In genomic region chr18:12056034-12056883, GRCh38 we compare ENCODE assay signal across 20 cellular contexts. TPM values are rescaled to one million over a fixed set of nuclear protein-coding genes. Genes with fewer than 3 reads are reported as not detected.
"Had no signal": no experiment of that assay in that cellular context is flagged by ENCODE, and none has a peak within 500 bp of the region (broad histone marks: within the 10 kb centered on the region; RNA-seq: fewer than 3 reads in every experiment).

No MANE protein-coding gene starts in this region.

- DNase-seq: activated CD4-positive, alpha-beta memory T cell treated with anti-CD3 and anti-CD28 coated beads, Interleukin-2, amount 10 ng/mL, durations not matched to agents 7 days and 5 days; activated CD4-positive, alpha-beta T cell treated with anti-CD3 and anti-CD28 coated beads for 48 hours; activated CD8-positive, alpha-beta memory T cell treated with anti-CD3 and anti-CD28 coated beads, Interleukin-2, amount 10 ng/mL, durations not matched to agents 7 days and 5 days; activated naive CD4-positive, alpha-beta T cell treated with anti-CD3 and anti-CD28 coated beads for 36 hours; anterior cingulate cortex; cortex of kidney; effector CD4-positive, alpha-beta T cell; mesenchymal stem cell; nephron progenitor cell; nucleus accumbens; retina had no signal

- H3K9me3 Mint-ChIP-seq: activated CD4-positive, alpha-beta memory T cell treated with anti-CD3 and anti-CD28 coated beads, Interleukin-2, amount 10 ng/mL, durations not matched to agents 7 days and 5 days; activated naive CD4-positive, alpha-beta T cell treated with anti-CD3 and anti-CD28 coated beads for 36 hours; activated T-helper 17 cell treated with anti-CD3 and anti-CD28 coated beads, Interleukin-2, amount 50 U/mL, for 72 hours; nephron progenitor cell; WTC11 had no signal

- H3K27ac ChIP-seq: SK-N-MC, skin epidermis, thoracic aorta had no signal

- H3K4me3 Mint-ChIP-seq: activated CD4-positive, alpha-beta memory T cell treated with anti-CD3 and anti-CD28 coated beads, Interleukin-2, amount 10 ng/mL, durations not matched to agents 7 days and 5 days; activated CD8-positive, alpha-beta memory T cell treated with anti-CD3 and anti-CD28 coated beads, Interleukin-2, amount 10 ng/mL, durations not matched to agents 7 days and 5 days; activated naive CD4-positive, alpha-beta T cell treated with anti-CD3 and anti-CD28 coated beads for 36 hours; activated T-helper 17 cell treated with anti-CD3 and anti-CD28 coated beads, Interleukin-2, amount 50 U/mL, for 72 hours; nephron progenitor cell; WTC11 had no signal

- H3K4me1 Mint-ChIP-seq: activated CD4-positive, alpha-beta memory T cell treated with anti-CD3 and anti-CD28 coated beads, Interleukin-2, amount 10 ng/mL, durations not matched to agents 7 days and 5 days; activated CD8-positive, alpha-beta memory T cell treated with anti-CD3 and anti-CD28 coated beads, Interleukin-2, amount 10 ng/mL, durations not matched to agents 7 days and 5 days had no signal

- H3K27ac Mint-ChIP-seq: activated CD4-positive, alpha-beta memory T cell treated with anti-CD3 and anti-CD28 coated beads, Interleukin-2, amount 10 ng/mL, durations not matched to agents 7 days and 5 days; activated CD8-positive, alpha-beta memory T cell treated with anti-CD3 and anti-CD28 coated beads, Interleukin-2, amount 10 ng/mL, durations not matched to agents 7 days and 5 days; activated naive CD4-positive, alpha-beta T cell treated with anti-CD3 and anti-CD28 coated beads for 36 hours; activated T-helper 17 cell treated with anti-CD3 and anti-CD28 coated beads, Interleukin-2, amount 50 U/mL, for 72 hours; nephron progenitor cell; WTC11 had no signal

- H3K4me3 ChIP-seq: SK-N-MC, skin epidermis, thoracic aorta had no signal

- H3K36me3 Mint-ChIP-seq: activated CD8-positive, alpha-beta memory T cell treated with anti-CD3 and anti-CD28 coated beads, Interleukin-2, amount 10 ng/mL, durations not matched to agents 7 days and 5 days; WTC11 had no signal

- ATAC-seq: activated CD8-positive, alpha-beta memory T cell treated with anti-CD3 and anti-CD28 coated beads, Interleukin-2, amount 10 ng/mL, durations not matched to agents 7 days and 5 days; esophagus mucosa; WTC11 had no signal

- H3K9me3 ChIP-seq: thoracic aorta had no signal

- H3K36me3 ChIP-seq: thoracic aorta had no signal

RNA-seq across cellular contexts. Expression of gene ANKRD62, which starts 37.4 kb away (rescaled TPM):
- total RNA-seq: activated CD4-positive, alpha-beta memory T cell treated with anti-CD3 and anti-CD28 coated beads, Interleukin-2, amount 10 ng/mL, durations not matched to agents 7 days and 5 days; activated CD8-positive, alpha-beta memory T cell treated with anti-CD3 and anti-CD28 coated beads, Interleukin-2, amount 10 ng/mL, durations not matched to agents 7 days and 5 days; activated naive CD4-positive, alpha-beta T cell treated with anti-CD3 and anti-CD28 coated beads for 36 hours; activated T-helper 17 cell treated with anti-CD3 and anti-CD28 coated beads, Interleukin-2, amount 50 U/mL, for 72 hours; mucosa of gallbladder; T-helper 2 cell treated with Interferon-gamma antibody and Interleukin-4, amounts not matched to agents 100 ng/mL and 5 ng/mL, for 36 hours; thoracic aorta; ureter; WTC11 had no signal
